16 cellular contexts compared by ENCODE assay signal in the genomic region with DNA sequence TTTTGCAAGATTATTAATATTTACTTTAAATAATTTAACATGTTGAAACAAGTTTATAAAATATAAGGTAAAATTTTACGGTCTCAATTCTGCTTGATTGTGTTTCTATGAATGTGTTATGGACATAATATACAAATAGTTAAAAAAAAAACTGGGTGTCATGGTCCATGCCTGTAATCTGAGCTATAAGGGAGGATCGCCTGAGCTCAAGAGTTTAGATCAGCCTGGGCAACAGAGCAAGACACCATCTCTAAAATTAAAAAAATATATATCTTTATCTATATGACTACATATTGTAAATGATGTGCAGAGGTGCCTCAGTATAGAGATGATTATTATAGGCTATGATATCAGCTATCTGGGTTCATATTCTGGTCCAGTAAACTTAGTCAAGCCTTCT.
"Had no signal": no experiment of that assay in that cellular context is flagged by ENCODE, and none has a peak within 500 bp of the region (broad histone marks: within the 10 kb centered on the region; RNA-seq: fewer than 3 reads in every experiment).

No MANE protein-coding gene starts in this region.

- DNase-seq: activated CD4-positive, alpha-beta T cell treated with anti-CD3 and anti-CD28 coated beads, Interleukin-2, amount 50 U/mL, for 4 hours; activated CD4-positive, CD25-positive, alpha-beta regulatory T cell treated with anti-CD3 and anti-CD28 coated beads, Interleukin-2, amount 50 U/mL, for 72 hours; activated gamma-delta T cell; activated naive CD8-positive, alpha-beta T cell treated with anti-CD3 and anti-CD28 coated beads, Interleukin-2, amount 50 U/mL, for 24 hours; activated T-cell treated with anti-CD3 and anti-CD28 coated beads, Interleukin-2, amount 50 U/mL, for 1 hour; foreskin melanocyte; head of caudate nucleus; islet precursor cell; left lung; mesenchymal stem cell; T-helper 2 cell; tibial artery; uterus had no signal

- H3K9me3 Mint-ChIP-seq: activated naive CD8-positive, alpha-beta T cell treated with anti-CD3 and anti-CD28 coated beads, Interleukin-2, amount 50 U/mL, for 24 hours had no signal

- H3K27me3 Mint-ChIP-seq: activated naive CD8-positive, alpha-beta T cell treated with anti-CD3 and anti-CD28 coated beads, Interleukin-2, amount 50 U/mL, for 24 hours had no signal

- H3K27ac ChIP-seq: ascending aorta, left lung, parathyroid adenoma, right atrium auricular region, tibial artery, uterus had no signal

- H3K4me3 Mint-ChIP-seq: activated naive CD8-positive, alpha-beta T cell treated with anti-CD3 and anti-CD28 coated beads, Interleukin-2, amount 50 U/mL, for 24 hours had no signal

- ATAC-seq: activated naive CD8-positive, alpha-beta T cell treated with anti-CD3 and anti-CD28 coated beads, Interleukin-2, amount 50 U/mL, for 24 hours; left lung had no signal

- H3K27me3 ChIP-seq: ascending aorta, left lung, right atrium auricular region, tibial artery, uterus had no signal

- H3K4me3 ChIP-seq: ascending aorta, left lung, right atrium auricular region, tibial artery, uterus had no signal

- H3K27ac Mint-ChIP-seq: activated naive CD8-positive, alpha-beta T cell treated with anti-CD3 and anti-CD28 coated beads, Interleukin-2, amount 50 U/mL, for 24 hours had no signal

- H3K36me3 ChIP-seq: ascending aorta, left lung, right atrium auricular region, tibial artery, uterus had no signal

- H3K4me1 ChIP-seq: uterus had no signal

- H3K9ac ChIP-seq: parathyroid adenoma had no signal

- H3K9me3 ChIP-seq: ascending aorta, left lung, right atrium auricular region, tibial artery, uterus had no signal
